ENCODE assay signal across 10 cellular contexts in the genomic region with DNA sequence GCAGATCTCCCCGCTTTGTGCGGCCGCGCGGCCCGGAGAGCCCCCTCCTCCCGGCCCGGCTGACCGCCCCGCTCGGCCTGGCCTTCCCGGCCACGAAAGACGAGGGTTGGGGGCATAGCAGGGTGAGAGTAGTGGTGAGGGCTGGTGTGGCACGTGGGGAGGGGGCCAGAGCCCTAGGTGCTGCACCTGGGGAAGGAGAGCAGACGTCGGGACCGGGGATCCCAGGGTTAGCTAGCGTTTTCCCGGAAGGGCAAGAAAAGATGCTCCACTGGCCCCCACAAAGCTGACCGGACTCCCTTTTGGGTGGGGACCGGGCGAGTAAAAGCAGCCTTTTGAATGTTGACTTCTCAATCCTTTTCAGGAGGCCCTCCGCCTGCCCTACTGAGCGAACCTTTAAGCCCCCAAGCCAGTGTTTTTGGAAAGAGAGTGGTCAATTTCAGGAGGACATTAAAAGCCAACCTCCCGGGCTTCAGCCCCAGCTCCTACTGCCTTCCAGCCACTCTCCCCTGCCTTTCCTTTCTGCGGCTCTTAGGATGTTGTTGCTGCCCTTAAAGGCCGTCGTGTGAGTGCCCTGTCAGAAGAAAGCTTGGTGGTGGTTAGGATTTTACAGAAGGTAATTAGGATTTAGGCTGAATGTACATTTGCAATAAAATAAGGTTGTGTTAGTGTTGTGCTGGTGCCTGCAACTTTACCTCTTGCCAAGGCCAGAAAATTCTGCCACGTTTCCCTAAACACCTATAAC. TPM values are rescaled to one million over a fixed set of nuclear protein-coding genes. Genes with fewer than 3 reads are reported as not detected.
A peak's percentile ranks its signal among the peaks of the same experiment; 100 is the strongest.
DNase-seq lines count a peak whose midpoint lies in the region; ATAC-seq, FAIRE-seq and TF ChIP-seq lines count a peak whose summit lies in the region.
"Had no signal": no experiment of that assay in that cellular context is flagged by ENCODE, and none has a peak within 500 bp of the region (broad histone marks: within the 10 kb centered on the region; RNA-seq: fewer than 3 reads in every experiment).

No MANE protein-coding gene starts in this region.

- peaks cover 3 to 6% of the 10 kb centered on the region in 2 donors for H3K4me1 ChIP-seq in kidney (ENCODE audit: control insufficient read depth in 1 of 2, insufficient read depth in 1 of 2, low read depth in 1 of 2, low read length in 2 of 2)

- DNase-seq in NCI-H1417 (lab: John Stamatoyannopoulos, UW) (peak in 2 of 3 experiments; percentile 44 to 52), NCI-H1417 treated with DMSO at 0.1 percent for 48 hours (lab: John Stamatoyannopoulos, UW) (no peak), kidney (peak; percentile 67), substantia nigra (lab: John Stamatoyannopoulos, UW) (peak in 5 of 49 donors; percentile 42 to 79 (median 47)), SW480 (ENCODE audit: low spot score) (no peak), activated gamma-delta T cell (lab: John Stamatoyannopoulos, UW) (no peak)
- DNase-seq in activated naive CD8-positive, alpha-beta T cell treated with anti-CD3 and anti-CD28 coated beads, Interleukin-2, amount 10 ng/mL, durations not matched to agents 7 days and 5 days, result no peak

- no peak for TF ChIP-seq CTCF in kidney (IDR thresholded peaks at IDR 0.05; ENCODE audit: borderline replicate concordance, extremely low read depth, insufficient read depth)

- peaks cover 8% of the 10 kb centered on the region for H3K27me3 Mint-ChIP-seq in activated naive CD8-positive, alpha-beta T cell treated with anti-CD3 and anti-CD28 coated beads, Interleukin-2, amount 10 ng/mL, durations not matched to agents 7 days and 5 days

- no peak for ATAC-seq in activated naive CD8-positive, alpha-beta T cell treated with anti-CD3 and anti-CD28 coated beads, Interleukin-2, amount 10 ng/mL, durations not matched to agents 7 days and 5 days (ENCODE audit: low read depth)
- ATAC-seq in HG02763 (IDR thresholded peaks at IDR 0.05; ENCODE audit: unreplicated experiment), result no peak

- no peak overlapping the region for H3K27ac Mint-ChIP-seq in activated naive CD8-positive, alpha-beta T cell treated with anti-CD3 and anti-CD28 coated beads, Interleukin-2, amount 10 ng/mL, durations not matched to agents 7 days and 5 days

- H3K4me3 ChIP-seq in kidney (ENCODE audit: low read length in 2 of 2), result peak overlapping the region in 1 of 2 donors; percentile 75

- no peaks in the 10 kb centered on the region for H3K36me3 ChIP-seq in kidney (ENCODE audit: control insufficient read depth in 1 of 2, insufficient read depth in 2 of 2, low read length in 2 of 2)

- no peak for FAIRE-seq in kidney (lab: Jason Lieb, UNC)
- FAIRE-seq: A204.1, TTC549 had no signal

- intact Hi-C loops in kidney (cut with DNase I), result no loop called here

- peak overlapping the region; percentile 62 for H3K4me3 Mint-ChIP-seq in activated naive CD8-positive, alpha-beta T cell treated with anti-CD3 and anti-CD28 coated beads, Interleukin-2, amount 10 ng/mL, durations not matched to agents 7 days and 5 days

- H3K9me3 Mint-ChIP-seq in activated naive CD8-positive, alpha-beta T cell treated with anti-CD3 and anti-CD28 coated beads, Interleukin-2, amount 10 ng/mL, durations not matched to agents 7 days and 5 days, result no peaks in the 10 kb centered on the region

- H3K36me3 Mint-ChIP-seq in activated naive CD8-positive, alpha-beta T cell treated with anti-CD3 and anti-CD28 coated beads, Interleukin-2, amount 10 ng/mL, durations not matched to agents 7 days and 5 days, result peaks cover 5% of the 10 kb centered on the region

- H3K27ac ChIP-seq in kidney (ENCODE audit: low read depth in 2 of 2, low read length in 2 of 2), result peak overlapping the region; percentile 5 to 38
- H3K27ac ChIP-seq in substantia nigra (ENCODE audit: low read depth, low read length, poor library complexity, severe bottlenecking), result peak overlapping the region; percentile 90

- POLR2A ChIA-PET in activated naive CD8-positive, alpha-beta T cell treated with anti-CD3 and anti-CD28 coated beads, Interleukin-2, amount 10 ng/mL, durations not matched to agents 7 days and 5 days (lab: Charles Lee), result interaction anchor here (1.0 to 2.4 kb wide), 2 partner anchors 96 to 468 kb away, joined by 3 to 15 read pairs; partner anchors contain the start of gene CASP8AP2

- no peaks in the 10 kb centered on the region for H3K9me3 ChIP-seq in kidney (ENCODE audit: control insufficient read depth in 1 of 2, low read length in 2 of 2)

- peaks cover 21% of the 10 kb centered on the region for H3K4me1 Mint-ChIP-seq in activated naive CD8-positive, alpha-beta T cell treated with anti-CD3 and anti-CD28 coated beads, Interleukin-2, amount 10 ng/mL, durations not matched to agents 7 days and 5 days

- peak overlapping the region; percentile 15 to 65 for H3K9ac ChIP-seq in kidney (ENCODE audit: low read length in 2 of 2)

RNA-seq across cellular contexts. Expression of gene BACH2, which starts 0.7 kb away (rescaled TPM):
- total RNA-seq in activated naive CD8-positive, alpha-beta T cell treated with anti-CD3 and anti-CD28 coated beads, Interleukin-2, amount 10 ng/mL, durations not matched to agents 7 days and 5 days, result 10 to 100 TPM; 61.7 to 65.8 TPM
- total RNA-seq in kidney, result 6.9 TPM
- 0.32 TPM for polyA plus RNA-seq in kidney (ENCODE audit: insufficient read depth, low read depth, low replicate concordance)

Comparison
In these comparisons a context has a peak if more than half of its experiments do, and no peak if none do; other contexts are left out.
1. DNase-seq: peak in NCI-H1417 (2 of 3) and kidney (single experiment); none in NCI-H1417 treated with DMSO at 0.1 percent for 48 hours (single experiment), activated naive CD8-positive, alpha-beta T cell treated with anti-CD3 and anti-CD28 coated beads, Interleukin-2, amount 10 ng/mL, durations not matched to agents 7 days and 5 days (single experiment), SW480 (single experiment) and activated gamma-delta T cell (single experiment).